2 cellular contexts compared by ENCODE assay signal in genomic region chr4:10075158-10075863, GRCh38.
TF ChIP-seq lines count a peak whose summit lies in the region.

No MANE protein-coding gene starts in this region.

TF ChIP-seq in K562, 482 proteins besides CTCF, POLR2A, EP300 and RAD21:
- TF ChIP-seq PML (IDR thresholded peaks at IDR 0.05; ENCODE audit: low read length), result 0 out of 2 replicates have a peak, but pooled peaks have one; percentile 6
- TF ChIP-seq COPS2 (conservative IDR thresholded peaks at IDR 0.05), result no peak

TF ChIP-seq in HepG2, 621 proteins besides CTCF, POLR2A, EP300 and RAD21:
- TF ChIP-seq ZNF484 (CRISPR knock-in tag; IDR thresholded peaks at IDR 0.05; ENCODE audit: borderline replicate concordance, low read depth) (no peak), MZF1 (CRISPR knock-in tag; IDR thresholded peaks at IDR 0.05; ENCODE audit: borderline replicate concordance) (no peak)
- TF ChIP-seq, protein P1, sequence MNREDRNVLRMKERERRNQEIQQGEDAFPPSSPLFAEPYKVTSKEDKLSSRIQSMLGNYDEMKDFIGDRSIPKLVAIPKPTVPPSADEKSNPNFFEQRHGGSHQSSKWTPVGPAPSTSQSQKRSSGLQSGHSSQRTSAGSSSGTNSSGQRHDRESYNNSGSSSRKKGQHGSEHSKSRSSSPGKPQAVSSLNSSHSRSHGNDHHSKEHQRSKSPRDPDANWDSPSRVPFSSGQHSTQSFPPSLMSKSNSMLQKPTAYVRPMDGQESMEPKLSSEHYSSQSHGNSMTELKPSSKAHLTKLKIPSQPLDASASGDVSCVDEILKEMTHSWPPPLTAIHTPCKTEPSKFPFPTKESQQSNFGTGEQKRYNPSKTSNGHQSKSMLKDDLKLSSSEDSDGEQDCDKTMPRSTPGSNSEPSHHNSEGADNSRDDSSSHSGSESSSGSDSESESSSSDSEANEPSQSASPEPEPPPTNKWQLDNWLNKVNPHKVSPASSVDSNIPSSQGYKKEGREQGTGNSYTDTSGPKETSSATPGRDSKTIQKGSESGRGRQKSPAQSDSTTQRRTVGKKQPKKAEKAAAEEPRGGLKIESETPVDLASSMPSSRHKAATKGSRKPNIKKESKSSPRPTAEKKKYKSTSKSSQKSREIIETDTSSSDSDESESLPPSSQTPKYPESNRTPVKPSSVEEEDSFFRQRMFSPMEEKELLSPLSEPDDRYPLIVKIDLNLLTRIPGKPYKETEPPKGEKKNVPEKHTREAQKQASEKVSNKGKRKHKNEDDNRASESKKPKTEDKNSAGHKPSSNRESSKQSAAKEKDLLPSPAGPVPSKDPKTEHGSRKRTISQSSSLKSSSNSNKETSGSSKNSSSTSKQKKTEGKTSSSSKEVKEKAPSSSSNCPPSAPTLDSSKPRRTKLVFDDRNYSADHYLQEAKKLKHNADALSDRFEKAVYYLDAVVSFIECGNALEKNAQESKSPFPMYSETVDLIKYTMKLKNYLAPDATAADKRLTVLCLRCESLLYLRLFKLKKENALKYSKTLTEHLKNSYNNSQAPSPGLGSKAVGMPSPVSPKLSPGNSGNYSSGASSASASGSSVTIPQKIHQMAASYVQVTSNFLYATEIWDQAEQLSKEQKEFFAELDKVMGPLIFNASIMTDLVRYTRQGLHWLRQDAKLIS (CRISPR knock-in tag; IDR thresholded peaks at IDR 0.05), result no peak
TF ChIP-seq in HepG2: peak in this region for 0.
